23 cellular contexts compared by ENCODE assay signal in the genomic region with DNA sequence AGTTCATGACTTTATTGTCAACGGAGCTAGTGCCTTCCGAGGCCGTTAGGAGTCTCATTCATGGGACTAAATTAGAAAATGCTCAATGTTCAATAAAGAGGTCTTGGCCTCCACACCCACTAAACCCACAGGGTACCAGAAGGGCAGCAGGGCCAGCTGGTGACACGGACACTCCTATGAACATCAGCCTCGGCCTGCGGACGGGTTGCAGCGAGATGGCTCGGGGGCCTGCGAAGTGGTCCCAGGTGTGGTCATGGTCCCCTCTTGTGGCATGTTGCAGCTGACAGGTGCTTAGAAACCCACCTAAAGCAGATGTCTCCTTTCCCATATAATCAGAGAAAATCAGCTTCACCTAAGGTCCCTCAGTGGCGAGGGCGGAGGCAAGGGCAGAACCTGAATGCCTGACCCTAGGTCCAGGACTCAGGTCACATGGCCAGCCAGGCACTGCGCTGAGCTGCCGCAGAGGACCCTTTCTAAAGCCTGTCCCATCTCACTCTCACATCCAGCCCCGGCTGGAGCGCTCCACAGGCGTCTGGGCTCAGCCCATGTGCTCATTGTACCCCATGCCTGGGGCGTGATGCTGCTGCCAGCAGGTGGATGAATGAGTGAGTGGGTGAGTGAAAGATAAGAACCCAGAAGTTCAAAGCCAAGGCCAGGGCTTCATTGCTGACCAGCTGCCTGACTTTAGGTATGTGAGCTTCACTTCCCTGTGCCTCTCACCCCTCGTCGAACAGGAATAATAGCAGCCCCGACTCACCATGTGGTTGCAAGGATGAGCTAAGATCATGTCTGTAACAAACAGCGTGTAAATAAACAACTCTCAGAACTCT. TPM values are rescaled to one million over a fixed set of nuclear protein-coding genes. Genes with fewer than 3 reads are reported as not detected.
DNase-seq lines count a peak whose midpoint lies in the region; ATAC-seq, FAIRE-seq and TF ChIP-seq lines count a peak whose summit lies in the region.
"Had no signal": no experiment of that assay in that cellular context is flagged by ENCODE, and none has a peak within 500 bp of the region (broad histone marks: within the 10 kb centered on the region; RNA-seq: fewer than 3 reads in every experiment).

No MANE protein-coding gene starts in this region.

- H3K4me3 ChIP-seq in astrocyte (ENCODE audit: insufficient read depth, low read depth, low read length) (no peak overlapping the region), neuronal stem cell (ENCODE audit: low read length in 2 of 2) (no peak overlapping the region)
- H3K4me3 ChIP-seq: A549, BLaER1, GM12878, MG63, Peyer's patch had no signal

- peak overlapping the region; percentile 42 for H3K27ac Mint-ChIP-seq in stimulated activated naive CD8-positive, alpha-beta T cell treated with anti-CD3 and anti-CD28 coated beads, Interleukin-15, Interleukin-2, amounts not matched to agents 100 ng/mL and 50 ng/mL, for 24 hours
- no peak overlapping the region for H3K27ac Mint-ChIP-seq in stimulated activated naive CD8-positive, alpha-beta T cell treated with anti-CD3 and anti-CD28 coated beads, Interleukin-15, amount 100 ng/mL, for 72 hours
- no peak overlapping the region for H3K27ac Mint-ChIP-seq in astrocyte (ENCODE audit: unreplicated experiment)
- H3K27ac Mint-ChIP-seq: CD8-positive, alpha-beta T cell had no signal

- in situ Hi-C loops in GM13976 (cut with MboI; ENCODE audit: low sequenced_read_pairs, unreplicated experiment), result no loop called here

- no CpG with 5 or more reads among the region's 22 CpGs for WGBS in neuronal stem cell (ENCODE audit: extremely low coverage in 2 of 2, insufficient read length in 2 of 2, insufficient replicate concordance in 1 of 2), 2 donors

- H2AK5ac ChIP-seq in neuronal stem cell (ENCODE audit: low read depth, low read length), result peak overlapping the region; percentile 64

- no peak for DNase-seq in stimulated activated naive CD8-positive, alpha-beta T cell treated with anti-CD3 and anti-CD28 coated beads, Interleukin-15, amount 100 ng/mL, for 72 hours
- no peak for DNase-seq in astrocyte (ENCODE audit: low read depth)
- no peak for DNase-seq in neuronal stem cell (ENCODE audit: low spot score)
- no peak for DNase-seq in NCI-H1436 (lab: John Stamatoyannopoulos, UW)
- no peak for DNase-seq in GM13976 (ENCODE audit: low spot score)
- DNase-seq: Calu3; CD8-positive, alpha-beta T cell; EL; Karpas-422; MG63; NCI-H1092 treated with DMSO at 0.1 percent for 48 hours; NCI-H2081; NCI-H446 treated with DMSO at 0.1 percent for 48 hours; Peyer's patch had no signal

- H4K91ac ChIP-seq in neuronal stem cell (ENCODE audit: low read depth, low read length, poor library complexity), result no peak overlapping the region

- TF ChIP-seq CTCF in astrocyte (IDR thresholded peaks at IDR 0.05; ENCODE audit: insufficient read depth, low read depth, low read length) (no peak), GM13976 (IDR thresholded peaks at IDR 0.05; ENCODE audit: borderline replicate concordance, control extremely low read depth, extremely low read depth, insufficient read depth, missing control alignments) (no peak)

- no peak overlapping the region for H4K8ac ChIP-seq in neuronal stem cell (ENCODE audit: low read depth, low read length)

- H3K4me2 ChIP-seq in astrocyte (ENCODE audit: low read length), result peak overlapping the region; percentile 11
- no peak overlapping the region for H3K4me2 ChIP-seq in neuronal stem cell (ENCODE audit: insufficient read depth, low read length, poor library complexity, severe bottlenecking)
- H3K4me2 ChIP-seq: A549, BLaER1 had no signal

- H3K27me3 ChIP-seq in astrocyte (ENCODE audit: insufficient read depth, low read length) (no peaks in the 10 kb centered on the region), neuronal stem cell (ENCODE audit: control insufficient read depth in 3 of 3, insufficient read depth in 3 of 3, low read depth in 1 of 3, low read length in 3 of 3) (no peaks in the 10 kb centered on the region)
- H3K27me3 ChIP-seq: BLaER1, MG63, Peyer's patch had no signal

- H3K79me1 ChIP-seq in neuronal stem cell (ENCODE audit: low read depth, low read length), result no peaks in the 10 kb centered on the region

- H3K27ac ChIP-seq in astrocyte (ENCODE audit: low read depth, low read length), result no peak overlapping the region
- H3K27ac ChIP-seq in neuronal stem cell (replicated peaks; ENCODE audit: low read length), result no peak overlapping the region
- H3K27ac ChIP-seq: A549, BLaER1, Peyer's patch had no signal

- H3K4me1 Mint-ChIP-seq in stimulated activated naive CD8-positive, alpha-beta T cell treated with anti-CD3 and anti-CD28 coated beads, Interleukin-15, Interleukin-2, amounts not matched to agents 100 ng/mL and 50 ng/mL, for 24 hours (ENCODE audit: low read depth), result peaks cover 49% of the 10 kb centered on the region
- H3K4me1 Mint-ChIP-seq in stimulated activated naive CD8-positive, alpha-beta T cell treated with anti-CD3 and anti-CD28 coated beads, Interleukin-15, amount 100 ng/mL, for 72 hours, result peaks cover 61% of the 10 kb centered on the region
- H3K4me1 Mint-ChIP-seq in astrocyte (ENCODE audit: low read depth, unreplicated experiment), result peaks cover 7% of the 10 kb centered on the region

- peak overlapping the region; percentile 11 for H3K18ac ChIP-seq in neuronal stem cell (ENCODE audit: low read length)

- H3K36me3 ChIP-seq in astrocyte (ENCODE audit: insufficient read depth, low read length), result no peaks in the 10 kb centered on the region
- H3K36me3 ChIP-seq in neuronal stem cell (replicated peaks in 1 of 2; ENCODE audit: control insufficient read depth in 2 of 2, insufficient read depth in 2 of 2, low read length in 2 of 2), result no peaks in the 10 kb centered on the region
- H3K36me3 ChIP-seq: MG63, Peyer's patch had no signal

- no peaks in the 10 kb centered on the region for H3K9me3 Mint-ChIP-seq in stimulated activated naive CD8-positive, alpha-beta T cell treated with anti-CD3 and anti-CD28 coated beads, Interleukin-15, Interleukin-2, amounts not matched to agents 100 ng/mL and 50 ng/mL, for 24 hours
- no peaks in the 10 kb centered on the region for H3K9me3 Mint-ChIP-seq in stimulated activated naive CD8-positive, alpha-beta T cell treated with anti-CD3 and anti-CD28 coated beads, Interleukin-15, amount 100 ng/mL, for 72 hours
- H3K9me3 Mint-ChIP-seq in astrocyte (ENCODE audit: unreplicated experiment), result no peaks in the 10 kb centered on the region
- H3K9me3 Mint-ChIP-seq: CD8-positive, alpha-beta T cell; IgD-negative memory B cell had no signal

- peaks cover 12% of the 10 kb centered on the region for H4K20me1 ChIP-seq in astrocyte (ENCODE audit: insufficient read depth, low read length)

- H3K36me3 Mint-ChIP-seq in stimulated activated naive CD8-positive, alpha-beta T cell treated with anti-CD3 and anti-CD28 coated beads, Interleukin-15, Interleukin-2, amounts not matched to agents 100 ng/mL and 50 ng/mL, for 24 hours (ENCODE audit: low read depth), result peaks cover 67% of the 10 kb centered on the region
- H3K36me3 Mint-ChIP-seq in astrocyte (ENCODE audit: low read depth, unreplicated experiment), result peaks cover 2% of the 10 kb centered on the region

- H2BK12ac ChIP-seq in neuronal stem cell (ENCODE audit: low read length), result no peak overlapping the region

- H3K4ac ChIP-seq in neuronal stem cell (ENCODE audit: low read length), result no peak overlapping the region

- no peaks in the 10 kb centered on the region for H3K79me2 ChIP-seq in astrocyte (ENCODE audit: insufficient read depth, low read length)

- no peaks in the 10 kb centered on the region for H3K27me3 Mint-ChIP-seq in stimulated activated naive CD8-positive, alpha-beta T cell treated with anti-CD3 and anti-CD28 coated beads, Interleukin-15, Interleukin-2, amounts not matched to agents 100 ng/mL and 50 ng/mL, for 24 hours
- no peaks in the 10 kb centered on the region for H3K27me3 Mint-ChIP-seq in stimulated activated naive CD8-positive, alpha-beta T cell treated with anti-CD3 and anti-CD28 coated beads, Interleukin-15, amount 100 ng/mL, for 72 hours
- no peaks in the 10 kb centered on the region for H3K27me3 Mint-ChIP-seq in astrocyte (ENCODE audit: low read depth, unreplicated experiment)
- H3K27me3 Mint-ChIP-seq: IgD-negative memory B cell had no signal

- no peak overlapping the region for H2BK120ac ChIP-seq in neuronal stem cell (ENCODE audit: low read depth, low read length)

- H3K9me3 ChIP-seq in astrocyte (ENCODE audit: insufficient read depth, low read depth, low read length) (no peaks in the 10 kb centered on the region), neuronal stem cell (replicated peaks in 1 of 2; ENCODE audit: control insufficient read depth in 2 of 2, insufficient read depth in 1 of 2, low read depth in 1 of 2, low read length in 2 of 2) (peaks cover 0 to 2% of the 10 kb centered on the region in 2 donors)
- H3K9me3 ChIP-seq: A549, BLaER1, MG63, Peyer's patch had no signal

- ATAC-seq in stimulated activated naive CD8-positive, alpha-beta T cell treated with anti-CD3 and anti-CD28 coated beads, Interleukin-15, amount 100 ng/mL, for 72 hours, result no peak
- ATAC-seq in GM21447 (IDR thresholded peaks at IDR 0.05; ENCODE audit: unreplicated experiment) (no peak), GM19455 (IDR thresholded peaks at IDR 0.05; ENCODE audit: unreplicated experiment) (no peak)
- ATAC-seq: A549; CD8-positive, alpha-beta T cell; GM12878; Right ventricle myocardium inferior had no signal

- H2BK5ac ChIP-seq in neuronal stem cell (ENCODE audit: low read length), result no peak overlapping the region

- peaks cover 11% of the 10 kb centered on the region for H3K4me1 ChIP-seq in astrocyte (ENCODE audit: insufficient read depth, low read length)
- H3K4me1 ChIP-seq in neuronal stem cell (ENCODE audit: control insufficient read depth in 2 of 2, insufficient read depth in 1 of 2, low read depth in 1 of 2, low read length in 2 of 2), result peaks cover 0 to 2% of the 10 kb centered on the region in 2 donors
- H3K4me1 ChIP-seq: A549, Peyer's patch had no signal

- no peak overlapping the region for H3K14ac ChIP-seq in neuronal stem cell (ENCODE audit: low read length)

- no peak overlapping the region for H2BK15ac ChIP-seq in neuronal stem cell (ENCODE audit: low read length)

- H2AFZ ChIP-seq in astrocyte (ENCODE audit: low read depth, low read length), result no peak overlapping the region
- H2AFZ ChIP-seq in neuronal stem cell (ENCODE audit: low read length), result no peak overlapping the region

- no peak overlapping the region for H3K23ac ChIP-seq in neuronal stem cell (ENCODE audit: low read depth, low read length, poor library complexity)

- H3K9ac ChIP-seq in astrocyte (ENCODE audit: low read length), result no peak overlapping the region
- H3K9ac ChIP-seq in neuronal stem cell (ENCODE audit: low read depth, low read length, poor library complexity), result peak overlapping the region; percentile 30
- H3K9ac ChIP-seq: BLaER1 had no signal

- no peak overlapping the region for H3K4me3 Mint-ChIP-seq in stimulated activated naive CD8-positive, alpha-beta T cell treated with anti-CD3 and anti-CD28 coated beads, Interleukin-15, Interleukin-2, amounts not matched to agents 100 ng/mL and 50 ng/mL, for 24 hours
- no peak overlapping the region for H3K4me3 Mint-ChIP-seq in stimulated activated naive CD8-positive, alpha-beta T cell treated with anti-CD3 and anti-CD28 coated beads, Interleukin-15, amount 100 ng/mL, for 72 hours
- H3K4me3 Mint-ChIP-seq in astrocyte (ENCODE audit: unreplicated experiment), result no peak overlapping the region
- H3K4me3 Mint-ChIP-seq: CD8-positive, alpha-beta T cell had no signal

- no peak for FAIRE-seq in astrocyte (lab: Jason Lieb, UNC)
- FAIRE-seq: A549, GM12878, H1 had no signal

RNA-seq across cellular contexts. Expression of a gene that starts 35.8 kb away (rescaled TPM):
- 3.9 and 4.1 TPM in 2 replicates for total RNA-seq in astrocyte
- polyA plus RNA-seq in neuronal stem cell (2013, experiment 1 of 2), result 0.67 TPM
- 0.76 TPM for polyA plus RNA-seq in neuronal stem cell (2013, experiment 2 of 2)
